17 cellular contexts compared by ENCODE assay signal in genomic region chr13:95250961-95251360, GRCh38.
DNase-seq lines count a peak whose midpoint lies in the region; ATAC-seq and TF ChIP-seq lines count a peak whose summit lies in the region.
"Had no signal": no experiment of that assay in that cellular context is flagged by ENCODE, and none has a peak within 500 bp of the region (broad histone marks: within the 10 kb centered on the region; RNA-seq: fewer than 3 reads in every experiment).

No MANE protein-coding gene starts in this region.

- H3K9me3 ChIP-seq in HEK293 (ENCODE audit: control insufficient read depth, insufficient read depth, low read depth, low read length) = no peaks in the 10 kb centered on the region
- H3K9me3 ChIP-seq: heart right ventricle had no signal

- DNase-seq in nephron progenitor cell (no peak), superior temporal gyrus (ENCODE audit: extremely low spot score) (no peak), AG20443 (ENCODE audit: low spot score) (no peak)
- DNase-seq: activated CD4-positive, alpha-beta T cell treated with anti-CD3 and anti-CD28 coated beads for 4 hours; activated naive CD8-positive, alpha-beta T cell treated with anti-CD3 and anti-CD28 coated beads, Interleukin-2, amount 10 ng/mL, durations not matched to agents 7 days and 5 days; heart right ventricle; islet precursor cell; NCI-H1436 treated with DMSO at 0.1 percent for 48 hours; NK-92 treated with Interleukin-12 subunit alpha and Interleukin-12 subunit beta, amount 100 ng/mL, for 24 hours; retina had no signal

- POLR2A ChIA-PET in HEK293 (lab: Yijun Ruan, JAX) = no interaction called here

- TF ChIP-seq CTCF in HEK293 (tag by site-specific recombination; IDR thresholded peaks at IDR 0.05) = no peak
- no peak for TF ChIP-seq CTCF in nephron progenitor cell (IDR thresholded peaks at IDR 0.05)

- peak overlapping the region; percentile 4 for H3K27ac Mint-ChIP-seq in nephron progenitor cell
- H3K27ac Mint-ChIP-seq: activated naive CD8-positive, alpha-beta T cell treated with anti-CD3 and anti-CD28 coated beads, Interleukin-2, amount 10 ng/mL, durations not matched to agents 7 days and 5 days; GM23338; T-helper 2 cell treated with Interferon-gamma antibody and Interleukin-4, amounts not matched to agents 5 μg/mL and 100 μg/mL, for 36 hours had no signal

- H3K4me1 ChIP-seq in HEK293 (ENCODE audit: control insufficient read depth, insufficient read depth, low read length) = 0 out of 2 replicates have a peak, but pooled peaks cover 4% of the 10 kb centered on the region

- H3K4me3 ChIP-seq in HEK293 (ENCODE audit: low read depth, low read length) = no peak overlapping the region
- H3K4me3 ChIP-seq: BLaER1 treated with 17β-estradiol and CSF1 and Interleukin-3, amounts not matched to agents 10 nM and 100 nM; GM23338; heart right ventricle had no signal

- no peaks in the 10 kb centered on the region for H3K27me3 Mint-ChIP-seq in nephron progenitor cell (ENCODE audit: low read depth, poor library complexity)
- H3K27me3 Mint-ChIP-seq: activated naive CD8-positive, alpha-beta T cell treated with anti-CD3 and anti-CD28 coated beads, Interleukin-2, amount 10 ng/mL, durations not matched to agents 7 days and 5 days had no signal

- no peak overlapping the region for H3K27ac ChIP-seq in HEK293 (ENCODE audit: extremely low read depth, low read depth, low read length)
- H3K27ac ChIP-seq: BLaER1 treated with 17β-estradiol and CSF1 and Interleukin-3, amounts not matched to agents 10 nM and 100 nM; heart right ventricle had no signal

- no peak overlapping the region for H3K4me3 Mint-ChIP-seq in nephron progenitor cell
- H3K4me3 Mint-ChIP-seq: activated naive CD8-positive, alpha-beta T cell treated with anti-CD3 and anti-CD28 coated beads, Interleukin-2, amount 10 ng/mL, durations not matched to agents 7 days and 5 days; GM23338; T-helper 2 cell treated with Interferon-gamma antibody and Interleukin-4, amounts not matched to agents 5 μg/mL and 100 μg/mL, for 36 hours had no signal

- no peaks in the 10 kb centered on the region for H3K4me1 Mint-ChIP-seq in nephron progenitor cell
- H3K4me1 Mint-ChIP-seq: GM23338 had no signal

- no peaks in the 10 kb centered on the region for H3K9me3 Mint-ChIP-seq in nephron progenitor cell
- H3K9me3 Mint-ChIP-seq: activated naive CD8-positive, alpha-beta T cell treated with anti-CD3 and anti-CD28 coated beads, Interleukin-2, amount 10 ng/mL, durations not matched to agents 7 days and 5 days; GM23338; T-helper 2 cell treated with Interferon-gamma antibody and Interleukin-4, amounts not matched to agents 5 μg/mL and 100 μg/mL, for 36 hours had no signal

- H3K36me3 Mint-ChIP-seq in nephron progenitor cell (ENCODE audit: low read depth) = peaks cover 15% of the 10 kb centered on the region

- ATAC-seq in GM19395 (IDR thresholded peaks at IDR 0.05; ENCODE audit: unreplicated experiment) (peak; percentile 52), HG03457 (IDR thresholded peaks at IDR 0.05; ENCODE audit: unreplicated experiment) (peak; percentile 55)
- ATAC-seq in activated CD4-positive, CD25-positive, alpha-beta regulatory T cell treated with anti-CD3 and anti-CD28 coated beads, Interleukin-2, amount 50 U/mL, for 24 hours = no peak
- ATAC-seq: GM23338, heart right ventricle had no signal

- CTCF ChIA-PET in HEK293 (lab: Yijun Ruan, JAX) = no interaction called here

- H3K36me3 ChIP-seq in HEK293 (ENCODE audit: control insufficient read depth in 2 of 2, insufficient read depth in 1 of 2, low read length in 2 of 2) = peaks cover 0 to 13% of the 10 kb centered on the region in 2 experiments; a peak in 1 of 3 replicates

TF ChIP-seq in HEK293, 187 proteins besides CTCF, POLR2A, EP300 and RAD21:
- no peak for TF ChIP-seq ZNF473 (tag by site-specific recombination; IDR thresholded peaks at IDR 0.05)
- 0 out of 2 replicates have a peak, but pooled peaks have one; percentile 31 for TF ChIP-seq PRDM1 (tag by site-specific recombination; IDR thresholded peaks at IDR 0.05)

Comparison
In these comparisons a context has a peak if more than half of its experiments do, and no peak if none do; other contexts are left out.
1. ATAC-seq: peak in GM19395 (single experiment) and HG03457 (single experiment); none in activated CD4-positive, CD25-positive, alpha-beta regulatory T cell treated with anti-CD3 and anti-CD28 coated beads, Interleukin-2, amount 50 U/mL, for 24 hours (0 of 2).